9 cellular contexts compared by ENCODE assay signal in genomic region chr11:12692238-12693074, GRCh38. TPM values are rescaled to one million over a fixed set of nuclear protein-coding genes. Genes with fewer than 3 reads are reported as not detected.
A peak's percentile ranks its signal among the peaks of the same experiment; 100 is the strongest.
DNase-seq lines count a peak whose midpoint lies in the region; ATAC-seq and TF ChIP-seq lines count a peak whose summit lies in the region.
"Had no signal": no experiment of that assay in that cellular context is flagged by ENCODE, and none has a peak within 500 bp of the region (broad histone marks: within the 10 kb centered on the region; RNA-seq: fewer than 3 reads in every experiment).

No MANE protein-coding gene starts in this region.

- peak overlapping the region; percentile 79 for H3K4me2 ChIP-seq in smooth muscle cell

- no peaks in the 10 kb centered on the region for H3K27me3 ChIP-seq in smooth muscle cell (ENCODE audit: low read depth)

- no peaks in the 10 kb centered on the region for H3K9me3 ChIP-seq in smooth muscle cell (replicated peaks; ENCODE audit: low read depth)

- no peaks in the 10 kb centered on the region for H3K36me3 ChIP-seq in smooth muscle cell (ENCODE audit: low read depth)

- H2AFZ ChIP-seq in smooth muscle cell (ENCODE audit: low read depth) = no peak overlapping the region

- peak overlapping the region; percentile 99 for H3K27ac ChIP-seq in smooth muscle cell (ENCODE audit: low read depth)

- peak overlapping the region; percentile 93 for H3K9ac ChIP-seq in smooth muscle cell (ENCODE audit: low read depth)

- ATAC-seq in HG03469 (IDR thresholded peaks at IDR 0.05; ENCODE audit: unreplicated experiment) = no peak

- peak overlapping the region; percentile 62 for H3K4me3 Mint-ChIP-seq in MCF 10A (ENCODE audit: unreplicated experiment)
- H3K4me3 Mint-ChIP-seq: activated B cell treated with CpG ODN at 0.5 μM for 24 hours had no signal

- peaks cover 52% of the 10 kb centered on the region for H3F3A ChIP-seq in smooth muscle cell (ENCODE audit: low read depth)

- peaks cover 14% of the 10 kb centered on the region for H3K36me3 Mint-ChIP-seq in MCF 10A (ENCODE audit: insufficient read depth, unreplicated experiment)

- POLR2A ChIA-PET in AG04449 (lab: Yijun Ruan, JAX) = interaction anchor here (1.1 to 1.2 kb wide), 2 partner anchors 12 to 315 kb away, joined by 3 read pairs; partner anchors contain the start of gene PARVA
- POLR2A ChIA-PET in MCF 10A (lab: Yijun Ruan, JAX) = interaction anchor here (0.5 to 11.2 kb wide), 18 partner anchors 9 to 699 kb away, joined by 3 to 248 read pairs (median 6); partner anchors contain the start of gene TEAD1

- intact Hi-C loops in MCF 10A (cut with micrococcal nuclease) = loop anchor here (1.0 kb wide), 1 partner anchor 14 kb away; no protein-coding TSS in a partner anchor

- no peaks in the 10 kb centered on the region for H4K20me1 ChIP-seq in smooth muscle cell (ENCODE audit: low read depth)

- peak overlapping the region; percentile 32 for H3K4me3 ChIP-seq in AG04449 (ENCODE audit: low read depth, low read length)
- peak overlapping the region; percentile 32 for H3K4me3 ChIP-seq in smooth muscle cell

- no TSS peak for BruUV-seq in MCF 10A (replicated peaks; lab: Mats Ljungman, UMichigan)

- TF ChIP-seq CTCF in AG04449 (IDR thresholded peaks at IDR 0.05; ENCODE audit: insufficient read depth, low read length, missing control alignments) = no peak
- TF ChIP-seq CTCF in MCF 10A (IDR thresholded peaks at IDR 0.05; ENCODE audit: unreplicated experiment) = no peak
- TF ChIP-seq CTCF in smooth muscle cell (IDR thresholded peaks at IDR 0.05; ENCODE audit: borderline replicate concordance, insufficient read depth, poor library complexity, severe bottlenecking) = no peak

- CTCF ChIA-PET in AG04449 (lab: Yijun Ruan, JAX) = interaction anchor here (1.8 to 3.5 kb wide), 3 partner anchors 14 to 197 kb away, joined by 4 to 17 read pairs (median 10); no protein-coding TSS in a partner anchor
- CTCF ChIA-PET in MCF 10A (lab: Yijun Ruan, JAX) = interaction anchor here (0.6 to 1.8 kb wide), 8 partner anchors 12 to 361 kb away, joined by 3 to 8 read pairs (median 3); partner anchors contain the start of gene TEAD1

- peaks cover 80% of the 10 kb centered on the region for H3K4me1 ChIP-seq in smooth muscle cell (ENCODE audit: low read depth)

- peak; percentile 63 for DNase-seq in AG04449 (ENCODE audit: low read depth, low spot score)
- DNase-seq in NCI-H2029 (lab: John Stamatoyannopoulos, UW) = peak; percentile 76
- DNase-seq in MCF 10A (ENCODE audit: unreplicated experiment) = peak; percentile 94
- DNase-seq in kidney glomerular epithelial cell (lab: John Stamatoyannopoulos, UW) = peak; percentile 80
- peak; percentile 17 for DNase-seq in smooth muscle cell (lab: John Stamatoyannopoulos, UW; ENCODE audit: unreplicated experiment)
- DNase-seq in activated CD4-positive, alpha-beta T cell treated with anti-CD3 and anti-CD28 coated beads, Interleukin-2, amount 50 U/mL, for 4 hours = no peak
- DNase-seq in activated T-cell treated with anti-CD3 and anti-CD28 coated beads, Interleukin-2, amount 50 U/mL, for 48 hours = no peak
- DNase-seq: activated B cell treated with CpG ODN at 0.5 μM for 24 hours had no signal

- WGBS in smooth muscle cell (ENCODE audit: low lambda C conversion rate) = 24% methylated on average over 14 of the region's 14 CpGs

- H3K4me1 Mint-ChIP-seq in MCF 10A (ENCODE audit: insufficient read depth, unreplicated experiment) = peaks cover 74% of the 10 kb centered on the region
- H3K4me1 Mint-ChIP-seq: activated B cell treated with CpG ODN at 0.5 μM for 24 hours had no signal

- peak overlapping the region; percentile 94 for H3K27ac Mint-ChIP-seq in MCF 10A (ENCODE audit: low read depth, unreplicated experiment)
- H3K27ac Mint-ChIP-seq: activated B cell treated with CpG ODN at 0.5 μM for 24 hours had no signal

- H3K79me2 ChIP-seq in smooth muscle cell (ENCODE audit: low read depth) = peaks cover 79% of the 10 kb centered on the region

- H3K27me3 Mint-ChIP-seq in MCF 10A (ENCODE audit: insufficient read depth, unreplicated experiment) = no peaks in the 10 kb centered on the region

- H3K9me3 Mint-ChIP-seq in MCF 10A (ENCODE audit: unreplicated experiment) = no peaks in the 10 kb centered on the region

RNA-seq across cellular contexts. Expression of gene TEAD1, which starts 18.2 kb away (rescaled TPM):
- 91.0 and 123 TPM in 2 replicates for total RNA-seq in MCF 10A (2022)
- total RNA-seq in smooth muscle cell = 181 and 191 TPM in 2 replicates
- 63.0 and 66.9 TPM in 2 replicates for polyA plus RNA-seq in smooth muscle cell

Comparison
In these comparisons a context has a peak if more than half of its experiments do, and no peak if none do; other contexts are left out.
1. DNase-seq: peak in AG04449 (single experiment), NCI-H2029 (single experiment), MCF 10A (single experiment), kidney glomerular epithelial cell (single experiment) and smooth muscle cell (single experiment); none in activated CD4-positive, alpha-beta T cell treated with anti-CD3 and anti-CD28 coated beads, Interleukin-2, amount 50 U/mL, for 4 hours (0 of 2) and activated T-cell treated with anti-CD3 and anti-CD28 coated beads, Interleukin-2, amount 50 U/mL, for 48 hours (0 of 2).